Comparison of ENCODE assay signal across 25 cellular contexts in genomic region chr15:99526174-99526573, GRCh38.
"Had no signal": no experiment of that assay in that cellular context is flagged by ENCODE, and none has a peak within 500 bp of the region (broad histone marks: within the 10 kb centered on the region; RNA-seq: fewer than 3 reads in every experiment).

No MANE protein-coding gene starts in this region.

- H3K27me3 ChIP-seq: dorsolateral prefrontal cortex, right atrium auricular region, testis, tibial artery had no signal

- DNase-seq: cortex of kidney; dorsolateral prefrontal cortex; effector CD4-positive, alpha-beta T cell; kidney; mucosa of descending colon; naive B cell; nephron progenitor cell; nucleus accumbens; stimulated activated CD4-positive, alpha-beta T cell treated with anti-CD3 and anti-CD28 coated beads, Interleukin-12 subunit alpha, Interleukin-12 subunit beta, amount 100 ng/mL, for 4 hours; stimulated activated CD4-positive, alpha-beta T cell treated with anti-CD3 and anti-CD28 coated beads, Interleukin-1b, Interleukin-23, amount 100 ng/mL, for 48 hours; stimulated activated CD4-positive, alpha-beta T cell treated with anti-CD3 and anti-CD28 coated beads, Interleukin-4, amount 100 ng/mL, for 1 hour; stimulated activated CD8-positive, alpha-beta memory T cell treated with anti-CD3 and anti-CD28 coated beads, Interleukin-4, amount 100 ng/mL, for 48 hours; stimulated activated naive CD4-positive, alpha-beta T cell treated with Interleukin-2 at 50 U/mL for 16 hours; substantia nigra; testis; tibial artery had no signal

- H3K9me3 Mint-ChIP-seq: type B pancreatic cell had no signal

- H3K27ac ChIP-seq: dorsolateral prefrontal cortex, prostate gland, right atrium auricular region, testis, tibial artery had no signal

- H3K4me3 Mint-ChIP-seq: memory B cell, nephron progenitor cell, type B pancreatic cell had no signal

- H3K4me1 Mint-ChIP-seq: nephron progenitor cell had no signal

- H3K4me1 ChIP-seq: prostate gland, right atrium auricular region, testis, tibial artery had no signal

- H3K36me3 ChIP-seq: prostate gland, right atrium auricular region, tibial artery had no signal

- H3K4me3 ChIP-seq: dorsolateral prefrontal cortex, lung, mucosa of descending colon, prostate gland, right atrium auricular region, smooth muscle cell, testis, tibial artery had no signal

- H3K27ac Mint-ChIP-seq: memory B cell, nephron progenitor cell, type B pancreatic cell had no signal

- H3K9me3 ChIP-seq: mucosa of descending colon, prostate gland, testis, tibial artery had no signal

- H3K36me3 Mint-ChIP-seq: type B pancreatic cell had no signal

- ATAC-seq: left lobe of liver, mucosa of descending colon, sciatic nerve had no signal

- FAIRE-seq: frontal cortex, kidney had no signal

- H3K27me3 Mint-ChIP-seq: memory B cell, naive B cell, type B pancreatic cell had no signal

- H3K4me2 ChIP-seq: smooth muscle cell had no signal
